Comparison of ENCODE assay signal across 26 cellular contexts in the genomic region with DNA sequence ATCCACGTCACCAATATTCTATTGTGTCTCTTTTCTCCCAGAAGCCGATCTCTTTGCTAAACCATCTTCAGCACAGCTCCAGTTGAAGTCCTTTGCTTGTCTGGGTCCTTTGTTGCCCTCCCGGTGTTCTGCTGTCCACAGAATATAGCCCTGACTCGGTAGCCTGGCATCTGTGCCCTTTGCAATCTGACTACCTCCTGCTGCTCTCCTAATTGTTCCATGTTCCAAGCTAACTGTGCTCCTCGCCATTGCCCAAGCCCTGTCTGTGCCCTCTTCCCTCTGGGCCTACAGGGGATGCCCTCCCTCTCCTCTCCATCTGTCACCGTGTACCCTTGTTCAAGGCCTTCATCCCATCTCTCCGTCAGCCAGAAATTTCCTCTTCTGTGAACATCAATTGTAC.
"Had no signal": no experiment of that assay in that cellular context is flagged by ENCODE, and none has a peak within 500 bp of the region (broad histone marks: within the 10 kb centered on the region; RNA-seq: fewer than 3 reads in every experiment).

No MANE protein-coding gene starts in this region.

- H3K4me1 ChIP-seq: esophagus muscularis mucosa, foreskin keratinocyte, gastroesophageal sphincter, heart left ventricle, left lung, parathyroid adenoma, right atrium auricular region, suprapubic skin, transverse colon, vagina had no signal

- H3K4me3 ChIP-seq: esophagus muscularis mucosa, gastroesophageal sphincter, heart left ventricle, hepatocyte, left lung, mucosa of descending colon, right atrium auricular region, smooth muscle cell, suprapubic skin, transverse colon, vagina had no signal

- H3K27me3 ChIP-seq: esophagus muscularis mucosa, foreskin keratinocyte, gastroesophageal sphincter, heart left ventricle, hepatocyte, left lung, right atrium auricular region, suprapubic skin, transverse colon, vagina had no signal

- H3K36me3 ChIP-seq: esophagus muscularis mucosa, heart left ventricle, left lung, right atrium auricular region, suprapubic skin, transverse colon, vagina had no signal

- ATAC-seq: foreskin keratinocyte; gastroesophageal sphincter; heart left ventricle; left cardiac atrium; left lung; mucosa of descending colon; natural killer cell treated with Interleukin-12 subunit alpha and Interleukin-12 subunit beta and Interleukin-15 and Interleukin-18, amount 100 ng/mL, for 72 hours; sciatic nerve; stimulated activated naive CD8-positive, alpha-beta T cell treated with anti-CD3 and anti-CD28 coated beads, Interleukin-15, amount 100 ng/mL, for 72 hours had no signal

- H3K4me2 ChIP-seq: hepatocyte, smooth muscle cell had no signal

- H3K27ac ChIP-seq: esophagus muscularis mucosa, foreskin keratinocyte, gastroesophageal sphincter, heart left ventricle, hepatocyte, left lung, parathyroid adenoma, right atrium auricular region, suprapubic skin, transverse colon, vagina had no signal

- H3K9ac ChIP-seq: parathyroid adenoma had no signal

- H3K9me3 ChIP-seq: esophagus muscularis mucosa, gastroesophageal sphincter, heart left ventricle, left lung, mucosa of descending colon, right atrium auricular region, suprapubic skin, transverse colon, vagina had no signal

- DNase-seq: dermis blood vessel endothelial cell; effector memory CD4-positive, alpha-beta T cell; foreskin keratinocyte; heart left ventricle; left cardiac atrium; left lung; mesenchymal stem cell; mucosa of descending colon; naive B cell; stimulated activated CD4-positive, alpha-beta T cell treated with anti-CD3 and anti-CD28 coated beads, Interleukin-12 subunit alpha, Interleukin-12 subunit beta, amount 100 ng/mL, for 4 hours; stimulated activated CD4-positive, alpha-beta T cell treated with anti-CD3 and anti-CD28 coated beads, Interleukin-1b, Interleukin-23, amount 100 ng/mL, for 48 hours; stimulated activated CD4-positive, alpha-beta T cell treated with anti-CD3 and anti-CD28 coated beads, Interleukin-4, amount 100 ng/mL, for 1 hour; stimulated activated CD8-positive, alpha-beta memory T cell treated with anti-CD3 and anti-CD28 coated beads, Interleukin-4, amount 100 ng/mL, for 48 hours; stimulated activated naive CD4-positive, alpha-beta T cell; stimulated activated naive CD8-positive, alpha-beta T cell treated with anti-CD3 and anti-CD28 coated beads, Interleukin-15, amount 100 ng/mL, for 72 hours; transverse colon had no signal

- H2AFZ ChIP-seq: hepatocyte, parathyroid adenoma had no signal
